ENCODE assay signal across 8 cellular contexts in genomic region chr10:83917519-83918506, GRCh38.
DNase-seq lines count a peak whose midpoint lies in the region; ATAC-seq and TF ChIP-seq lines count a peak whose summit lies in the region.

No MANE protein-coding gene starts in this region.

- no peak overlapping the region for H3K4me3 Mint-ChIP-seq in WTC11
- no peak overlapping the region for H3K4me3 Mint-ChIP-seq in stimulated activated effector memory CD8-positive, alpha-beta T cell treated with anti-CD3 and anti-CD28 coated beads, Interleukin-12 subunit alpha, Interleukin-12 subunit beta, amount 100 ng/mL, for 72 hours

- POLR2A ChIA-PET in WTC11 (lab: Charles Lee) = no interaction called here

- 37 to 62% (median 51%) methylated on average over 17 of the region's 17 CpGs for WGBS in ovary, 3 donors

- H3K27me3 Mint-ChIP-seq in WTC11 (ENCODE audit: low read depth) = peaks cover 19% of the 10 kb centered on the region

- H3K9me3 ChIP-seq in ovary = no peaks in the 10 kb centered on the region

- intact Hi-C loops in Right ventricle myocardium inferior (cut with DNase I) = no loop called here
- intact Hi-C loops in cardiac septum (cut with DNase I) = no loop called here
- intact Hi-C loops in ovary (cut with DNase I) = no loop called here

- no peaks in the 10 kb centered on the region for H3K9me3 Mint-ChIP-seq in WTC11
- no peaks in the 10 kb centered on the region for H3K9me3 Mint-ChIP-seq in stimulated activated effector memory CD8-positive, alpha-beta T cell treated with anti-CD3 and anti-CD28 coated beads, Interleukin-12 subunit alpha, Interleukin-12 subunit beta, amount 100 ng/mL, for 72 hours

- H3K27me3 ChIP-seq in ovary = no peaks in the 10 kb centered on the region

- CTCF ChIA-PET in WTC11 (lab: Charles Lee) = interaction anchor here (0.6 to 1.4 kb wide), 10 partner anchors 9 to 1776 kb away, joined by 3 to 13 read pairs (median 3); no protein-coding TSS in a partner anchor

- H3K27ac Mint-ChIP-seq in WTC11 = no peak overlapping the region
- H3K27ac Mint-ChIP-seq in stimulated activated effector memory CD8-positive, alpha-beta T cell treated with anti-CD3 and anti-CD28 coated beads, Interleukin-12 subunit alpha, Interleukin-12 subunit beta, amount 100 ng/mL, for 72 hours = no peak overlapping the region

- H3K4me1 ChIP-seq in ovary (ENCODE audit: insufficient read depth) = no peaks in the 10 kb centered on the region

- DNase-seq in Right ventricle myocardium inferior (ENCODE audit: missing footprints) = no peak
- DNase-seq in cardiac septum (ENCODE audit: low spot score) = no peak
- peak; percentile 64 for DNase-seq in WTC11 (ENCODE audit: low spot score)
- DNase-seq in ovary = peak in 3 of 5 donors; percentile 26 to 47 (median 33)
- no peak for DNase-seq in DMS153 treated with DMSO at 0.1 percent for 48 hours (lab: John Stamatoyannopoulos, UW; ENCODE audit: unreplicated experiment)
- no peak for DNase-seq in NCI-H510A (lab: John Stamatoyannopoulos, UW)
- DNase-seq in stimulated activated effector memory CD8-positive, alpha-beta T cell treated with anti-CD3 and anti-CD28 coated beads, Interleukin-12 subunit alpha, Interleukin-12 subunit beta, amount 100 ng/mL, for 72 hours (ENCODE audit: low spot score in 2 of 2) = no peak

- H3K36me3 ChIP-seq in ovary = no peaks in the 10 kb centered on the region

- no peak overlapping the region for H3K27ac ChIP-seq in ovary

- ATAC-seq in Right ventricle myocardium inferior (peak; percentile 63), HG03103 (IDR thresholded peaks at IDR 0.05; ENCODE audit: low read depth, unreplicated experiment) (peak; percentile 99), WTC11 (peak; percentile 98)
- no peak for ATAC-seq in stimulated activated effector memory CD8-positive, alpha-beta T cell treated with anti-CD3 and anti-CD28 coated beads, Interleukin-12 subunit alpha, Interleukin-12 subunit beta, amount 100 ng/mL, for 72 hours

- H3K4me3 ChIP-seq in ovary = no peak overlapping the region

- peaks cover 17% of the 10 kb centered on the region for H3K4me1 Mint-ChIP-seq in WTC11
- no peaks in the 10 kb centered on the region for H3K4me1 Mint-ChIP-seq in stimulated activated effector memory CD8-positive, alpha-beta T cell treated with anti-CD3 and anti-CD28 coated beads, Interleukin-12 subunit alpha, Interleukin-12 subunit beta, amount 100 ng/mL, for 72 hours

- no peak for TF ChIP-seq POLR2A in ovary (IDR thresholded peaks at IDR 0.05)

- TF ChIP-seq CTCF in WTC11 (IDR thresholded peaks at IDR 0.05) (no peak), ovary (IDR thresholded peaks at IDR 0.05) (no peak)

- no peak for TF ChIP-seq EP300 in ovary (IDR thresholded peaks at IDR 0.05)

- H3K36me3 Mint-ChIP-seq in WTC11 = no peaks in the 10 kb centered on the region
- H3K36me3 Mint-ChIP-seq in stimulated activated effector memory CD8-positive, alpha-beta T cell treated with anti-CD3 and anti-CD28 coated beads, Interleukin-12 subunit alpha, Interleukin-12 subunit beta, amount 100 ng/mL, for 72 hours = no peaks in the 10 kb centered on the region

TF ChIP-seq in WTC11, 78 proteins besides CTCF, POLR2A, EP300 and RAD21 (continues in another document):
- no peak for TF ChIP-seq NR2C2 (CRISPR knock-in tag; IDR thresholded peaks at IDR 0.05)
- no peak for TF ChIP-seq JAZF1 (CRISPR knock-in tag; IDR thresholded peaks at IDR 0.05)
- TF ChIP-seq TEAD1 (CRISPR knock-in tag; IDR thresholded peaks at IDR 0.05) = peak; percentile 76
- TF ChIP-seq ARID4B (CRISPR knock-in tag; IDR thresholded peaks at IDR 0.05; ENCODE audit: borderline replicate concordance) = no peak
- no peak for TF ChIP-seq NR1H2 (CRISPR knock-in tag; IDR thresholded peaks at IDR 0.05)
- no peak for TF ChIP-seq FOXP1 (CRISPR knock-in tag; IDR thresholded peaks at IDR 0.05; ENCODE audit: borderline replicate concordance)
- no peak for TF ChIP-seq ZNF416 (CRISPR knock-in tag; IDR thresholded peaks at IDR 0.05)
- TF ChIP-seq ZNF138 (CRISPR knock-in tag; conservative IDR thresholded peaks at IDR 0.05) = no peak
- 0 out of 2 replicates have a peak, but pooled peaks have one; percentile 34 for TF ChIP-seq NFE2L1 (CRISPR knock-in tag; IDR thresholded peaks at IDR 0.05)
- no peak for TF ChIP-seq AFF4 (CRISPR knock-in tag; IDR thresholded peaks at IDR 0.05; ENCODE audit: borderline replicate concordance)
- TF ChIP-seq MYBL2 (CRISPR knock-in tag; IDR thresholded peaks at IDR 0.05) = no peak
- no peak for TF ChIP-seq ZBTB43 (CRISPR knock-in tag; IDR thresholded peaks at IDR 0.05)
- peak; percentile 53; the same call in 1 of the 2 replicates for TF ChIP-seq FOXK1 (CRISPR knock-in tag; IDR thresholded peaks at IDR 0.05)
- peak; percentile 79 for TF ChIP-seq USF1 (CRISPR knock-in tag; IDR thresholded peaks at IDR 0.05)
- TF ChIP-seq MXD4 (CRISPR knock-in tag; IDR thresholded peaks at IDR 0.05; ENCODE audit: borderline replicate concordance) = no peak

Comparison
In these comparisons a context has a peak if more than half of its experiments do, and no peak if none do; other contexts are left out.
1. DNase-seq: peak in WTC11 (single experiment) and ovary (3 of 5); none in Right ventricle myocardium inferior (single experiment), cardiac septum (single experiment), DMS153 treated with DMSO at 0.1 percent for 48 hours (single experiment), NCI-H510A (single experiment) and stimulated activated effector memory CD8-positive, alpha-beta T cell treated with anti-CD3 and anti-CD28 coated beads, Interleukin-12 subunit alpha, Interleukin-12 subunit beta, amount 100 ng/mL, for 72 hours (0 of 2).